1 cellular context compared by ENCODE assay signal in the genomic region with DNA sequence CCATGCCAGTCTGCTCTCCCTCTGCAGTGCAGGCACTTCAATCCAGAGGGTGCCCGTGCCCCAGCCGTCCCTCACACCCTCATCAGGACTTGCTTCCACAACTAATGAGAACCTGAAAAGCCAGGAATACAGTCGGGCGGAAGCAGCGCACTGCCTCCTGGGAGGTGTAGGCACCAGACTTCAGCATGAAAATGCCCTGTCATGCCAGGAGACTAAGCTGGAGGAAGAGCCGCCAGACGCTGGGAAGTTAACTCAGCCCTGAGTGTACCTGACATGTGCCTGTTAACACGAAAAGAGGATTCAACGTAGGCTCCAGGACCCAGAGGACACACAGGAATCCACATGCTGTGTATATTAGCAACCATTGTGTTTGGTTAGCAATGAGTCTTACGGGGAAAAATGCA.
TF ChIP-seq lines count a peak whose summit lies in the region.

No MANE protein-coding gene starts in this region.

TF ChIP-seq in endothelial cell of umbilical vein, 7 proteins besides CTCF, POLR2A, EP300 and RAD21:
- no peak for TF ChIP-seq JUN (IDR thresholded peaks at IDR 0.05; ENCODE audit: borderline replicate concordance, insufficient read depth, insufficient read length, low read depth)
- no peak for TF ChIP-seq POLR2AphosphoS5 (IDR thresholded peaks at IDR 0.05; ENCODE audit: insufficient read depth, low read depth, low read length)
- TF ChIP-seq, protein P1, sequence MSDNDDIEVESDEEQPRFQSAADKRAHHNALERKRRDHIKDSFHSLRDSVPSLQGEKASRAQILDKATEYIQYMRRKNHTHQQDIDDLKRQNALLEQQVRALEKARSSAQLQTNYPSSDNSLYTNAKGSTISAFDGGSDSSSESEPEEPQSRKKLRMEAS (IDR thresholded peaks at IDR 0.05; ENCODE audit: insufficient read depth, insufficient read length), result no peak
- TF ChIP-seq EZH2 (IDR thresholded peaks at IDR 0.05; ENCODE audit: borderline replicate concordance, low read depth, low read length, severe bottlenecking), result no peak
- TF ChIP-seq GATA2 (IDR thresholded peaks at IDR 0.05; ENCODE audit: insufficient read depth, insufficient read length, low read depth, low read length), result no peak
- no peak for TF ChIP-seq FOS (IDR thresholded peaks at IDR 0.05; ENCODE audit: borderline replicate concordance, insufficient read depth, low read length)
- TF ChIP-seq MYC (IDR thresholded peaks at IDR 0.05; ENCODE audit: low read depth, low read length), result no peak
